8 cellular contexts compared by ENCODE assay signal in the genomic region with DNA sequence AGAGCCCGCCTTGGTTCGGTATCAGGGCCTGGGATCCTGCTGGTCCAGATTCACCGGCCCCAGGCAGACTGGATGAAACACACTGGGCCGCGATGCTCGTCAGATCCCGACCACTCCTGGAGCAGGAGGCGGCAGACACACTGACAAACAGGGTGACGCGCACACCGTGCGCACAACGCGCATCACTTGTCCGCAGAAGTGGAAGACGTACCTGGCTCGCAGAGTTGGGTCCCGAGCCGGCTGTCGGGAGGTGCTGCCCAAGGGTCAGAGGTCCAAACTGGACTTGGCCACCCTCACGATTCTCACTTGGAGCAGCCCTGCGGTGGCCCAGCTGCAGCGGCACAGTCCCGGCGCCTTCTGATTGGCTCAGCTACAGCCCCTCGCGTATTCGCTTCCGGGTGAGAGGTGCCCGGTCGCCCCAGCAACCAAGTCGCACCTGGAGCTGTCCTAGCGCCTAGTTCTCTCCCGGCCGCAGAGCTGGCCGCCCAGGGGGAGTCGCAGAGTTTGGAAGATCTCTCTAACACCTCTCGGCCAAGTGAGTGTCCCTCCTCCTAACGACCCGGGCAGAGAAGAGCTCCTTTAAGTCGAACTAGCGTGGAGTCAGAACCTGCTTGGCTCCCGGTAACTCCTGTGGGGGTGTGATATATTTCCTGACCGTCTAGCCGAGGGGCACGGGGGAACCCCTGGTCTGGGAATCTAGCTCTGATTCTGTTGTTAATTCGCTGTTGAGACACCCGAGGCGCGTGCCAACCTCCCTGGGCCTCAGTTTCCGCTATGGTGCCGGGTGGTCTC. TPM values are rescaled to one million over a fixed set of nuclear protein-coding genes. Genes with fewer than 3 reads are reported as not detected.
A peak's percentile ranks its signal among the peaks of the same experiment; 100 is the strongest.
DNase-seq lines count a peak whose midpoint lies in the region; ATAC-seq, FAIRE-seq and TF ChIP-seq lines count a peak whose summit lies in the region.

Gene DHX57, minus strand, starts transcription at position 359 of the 792 bp plus-strand sequence. CDS start 7,529 bp downstream, outside the sequence.
Gene MORN2, plus strand, starts transcription at position 401 of the 792 bp plus-strand sequence.

- H3K27ac ChIP-seq in pancreas (peak within 1 kb of the TSS; percentile 22 to 48 (median 30)), thymus (ENCODE audit: low read depth) (no peak within 1 kb of the TSS)

- DNase-seq in GM10266 (ENCODE audit: extremely low spot score) (peak; percentile 87), NAMALWA (ENCODE audit: low spot score) (peak; percentile 83), Right ventricle myocardium superior (peak; percentile 93), pancreas (peak; percentile 85 to 96 (median 89))
- peak; percentile 81 to 85 for DNase-seq in activated naive CD4-positive, alpha-beta T cell treated with anti-CD3 and anti-CD28 coated beads, Interleukin-2, amount 50 U/mL, for 72 hours (ENCODE audit: low spot score in 2 of 2)

- intact Hi-C loops in Right ventricle myocardium superior (cut with DNase I): no loop called here
- intact Hi-C loops in pancreas (cut with DNase I): no loop called here

- FAIRE-seq in pancreas (lab: Jason Lieb, UNC): no peak

- no peak for TF ChIP-seq CTCF in GM10266 (IDR thresholded peaks at IDR 0.05; ENCODE audit: control insufficient read depth, insufficient read depth, low read depth, missing control alignments)
- no peak for TF ChIP-seq CTCF in pancreas (IDR thresholded peaks at IDR 0.05)

- 0 to 1% methylated on average over 52 of the region's 52 CpGs for WGBS in pancreas, 2 donors
- 1% methylated on average over 52 of the region's 52 CpGs for WGBS in thymus

- no peaks in the 10 kb centered on the region for H3K9me3 ChIP-seq in pancreas
- no peaks in the 10 kb centered on the region for H3K9me3 ChIP-seq in thymus (ENCODE audit: control insufficient read depth)

- H3K36me3 ChIP-seq in pancreas (no peaks in the 10 kb centered on the region), thymus (ENCODE audit: control insufficient read depth, insufficient read depth) (no peaks in the 10 kb centered on the region)

- H3K36me3 Mint-ChIP-seq in activated naive CD4-positive, alpha-beta T cell treated with anti-CD3 and anti-CD28 coated beads, Interleukin-2, amount 50 U/mL, for 72 hours: peaks cover 10 to 25% of the 10 kb centered on the region in 2 donors

- H3K4me1 ChIP-seq in pancreas: peaks cover 0 to 6% (median 3%) of the 10 kb centered on the region in 3 donors
- H3K4me1 ChIP-seq in thymus (ENCODE audit: control insufficient read depth, insufficient read depth, low read length): peaks cover 12% of the 10 kb centered on the region

- H3K4me3 ChIP-seq in pancreas: peak within 1 kb of the TSS; percentile 53 to 88 (median 82)
- peak within 1 kb of the TSS; percentile 64 for H3K4me3 ChIP-seq in thymus (ENCODE audit: low read length)

- peak; percentile 100 for ATAC-seq in HG02571 (IDR thresholded peaks at IDR 0.05; ENCODE audit: unreplicated experiment)
- ATAC-seq in SK-N-SH treated with all-trans-retinoic acid at 6 μM for 48 hours: peak; percentile 99
- peak; percentile 99 for ATAC-seq in activated naive CD4-positive, alpha-beta T cell treated with anti-CD3 and anti-CD28 coated beads, Interleukin-2, amount 50 U/mL, for 72 hours
- peak; percentile 100 for ATAC-seq in Right ventricle myocardium superior (ENCODE audit: poor library complexity)
- peak; percentile 100 for ATAC-seq in pancreas

- peaks cover 8 to 11% of the 10 kb centered on the region in 2 donors for H3K9me3 Mint-ChIP-seq in activated naive CD4-positive, alpha-beta T cell treated with anti-CD3 and anti-CD28 coated beads, Interleukin-2, amount 50 U/mL, for 72 hours

- H3K27me3 ChIP-seq in pancreas (no peaks in the 10 kb centered on the region), thymus (ENCODE audit: control insufficient read depth, insufficient read depth) (no peaks in the 10 kb centered on the region)

- H3K27ac Mint-ChIP-seq in activated naive CD4-positive, alpha-beta T cell treated with anti-CD3 and anti-CD28 coated beads, Interleukin-2, amount 50 U/mL, for 72 hours: peak within 1 kb of the TSS; percentile 94 to 95

TF ChIP-seq in SK-N-SH treated with all-trans-retinoic acid at 6 μM for 48 hours, 23 proteins besides CTCF, POLR2A, EP300 and RAD21 (continues in another document):
- TF ChIP-seq ESRRG (CRISPR knock-in tag; IDR thresholded peaks at IDR 0.05): no peak
- TF ChIP-seq ZC3H10 (CRISPR knock-in tag; IDR thresholded peaks at IDR 0.05): no peak
- no peak for TF ChIP-seq ARNTL (CRISPR knock-in tag; IDR thresholded peaks at IDR 0.05; ENCODE audit: borderline replicate concordance, low read depth)
- no peak for TF ChIP-seq SNAI2 (CRISPR knock-in tag; IDR thresholded peaks at IDR 0.05)
- TF ChIP-seq, protein P1, sequence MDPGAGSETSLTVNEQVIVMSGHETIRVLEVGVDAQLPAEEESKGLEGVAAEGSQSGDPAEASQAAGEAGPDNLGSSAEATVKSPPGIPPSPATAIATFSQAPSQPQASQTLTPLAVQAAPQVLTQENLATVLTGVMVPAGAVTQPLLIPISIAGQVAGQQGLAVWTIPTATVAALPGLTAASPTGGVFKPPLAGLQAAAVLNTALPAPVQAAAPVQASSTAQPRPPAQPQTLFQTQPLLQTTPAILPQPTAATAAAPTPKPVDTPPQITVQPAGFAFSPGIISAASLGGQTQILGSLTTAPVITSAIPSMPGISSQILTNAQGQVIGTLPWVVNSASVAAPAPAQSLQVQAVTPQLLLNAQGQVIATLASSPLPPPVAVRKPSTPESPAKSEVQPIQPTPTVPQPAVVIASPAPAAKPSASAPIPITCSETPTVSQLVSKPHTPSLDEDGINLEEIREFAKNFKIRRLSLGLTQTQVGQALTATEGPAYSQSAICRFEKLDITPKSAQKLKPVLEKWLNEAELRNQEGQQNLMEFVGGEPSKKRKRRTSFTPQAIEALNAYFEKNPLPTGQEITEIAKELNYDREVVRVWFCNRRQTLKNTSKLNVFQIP (CRISPR knock-in tag; IDR thresholded peaks at IDR 0.05; ENCODE audit: borderline replicate concordance, low read depth): no peak
- no peak for TF ChIP-seq ZNF565 (CRISPR knock-in tag; conservative IDR thresholded peaks at IDR 0.05; ENCODE audit: low read depth)
- TF ChIP-seq, protein P2, sequence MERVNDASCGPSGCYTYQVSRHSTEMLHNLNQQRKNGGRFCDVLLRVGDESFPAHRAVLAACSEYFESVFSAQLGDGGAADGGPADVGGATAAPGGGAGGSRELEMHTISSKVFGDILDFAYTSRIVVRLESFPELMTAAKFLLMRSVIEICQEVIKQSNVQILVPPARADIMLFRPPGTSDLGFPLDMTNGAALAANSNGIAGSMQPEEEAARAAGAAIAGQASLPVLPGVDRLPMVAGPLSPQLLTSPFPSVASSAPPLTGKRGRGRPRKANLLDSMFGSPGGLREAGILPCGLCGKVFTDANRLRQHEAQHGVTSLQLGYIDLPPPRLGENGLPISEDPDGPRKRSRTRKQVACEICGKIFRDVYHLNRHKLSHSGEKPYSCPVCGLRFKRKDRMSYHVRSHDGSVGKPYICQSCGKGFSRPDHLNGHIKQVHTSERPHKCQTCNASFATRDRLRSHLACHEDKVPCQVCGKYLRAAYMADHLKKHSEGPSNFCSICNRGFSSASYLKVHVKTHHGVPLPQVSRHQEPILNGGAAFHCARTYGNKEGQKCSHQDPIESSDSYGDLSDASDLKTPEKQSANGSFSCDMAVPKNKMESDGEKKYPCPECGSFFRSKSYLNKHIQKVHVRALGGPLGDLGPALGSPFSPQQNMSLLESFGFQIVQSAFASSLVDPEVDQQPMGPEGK (CRISPR knock-in tag; IDR thresholded peaks at IDR 0.05; ENCODE audit: borderline replicate concordance): no peak
- TF ChIP-seq CSDC2 (CRISPR knock-in tag; IDR thresholded peaks at IDR 0.05): no peak
- TF ChIP-seq, protein P3, sequence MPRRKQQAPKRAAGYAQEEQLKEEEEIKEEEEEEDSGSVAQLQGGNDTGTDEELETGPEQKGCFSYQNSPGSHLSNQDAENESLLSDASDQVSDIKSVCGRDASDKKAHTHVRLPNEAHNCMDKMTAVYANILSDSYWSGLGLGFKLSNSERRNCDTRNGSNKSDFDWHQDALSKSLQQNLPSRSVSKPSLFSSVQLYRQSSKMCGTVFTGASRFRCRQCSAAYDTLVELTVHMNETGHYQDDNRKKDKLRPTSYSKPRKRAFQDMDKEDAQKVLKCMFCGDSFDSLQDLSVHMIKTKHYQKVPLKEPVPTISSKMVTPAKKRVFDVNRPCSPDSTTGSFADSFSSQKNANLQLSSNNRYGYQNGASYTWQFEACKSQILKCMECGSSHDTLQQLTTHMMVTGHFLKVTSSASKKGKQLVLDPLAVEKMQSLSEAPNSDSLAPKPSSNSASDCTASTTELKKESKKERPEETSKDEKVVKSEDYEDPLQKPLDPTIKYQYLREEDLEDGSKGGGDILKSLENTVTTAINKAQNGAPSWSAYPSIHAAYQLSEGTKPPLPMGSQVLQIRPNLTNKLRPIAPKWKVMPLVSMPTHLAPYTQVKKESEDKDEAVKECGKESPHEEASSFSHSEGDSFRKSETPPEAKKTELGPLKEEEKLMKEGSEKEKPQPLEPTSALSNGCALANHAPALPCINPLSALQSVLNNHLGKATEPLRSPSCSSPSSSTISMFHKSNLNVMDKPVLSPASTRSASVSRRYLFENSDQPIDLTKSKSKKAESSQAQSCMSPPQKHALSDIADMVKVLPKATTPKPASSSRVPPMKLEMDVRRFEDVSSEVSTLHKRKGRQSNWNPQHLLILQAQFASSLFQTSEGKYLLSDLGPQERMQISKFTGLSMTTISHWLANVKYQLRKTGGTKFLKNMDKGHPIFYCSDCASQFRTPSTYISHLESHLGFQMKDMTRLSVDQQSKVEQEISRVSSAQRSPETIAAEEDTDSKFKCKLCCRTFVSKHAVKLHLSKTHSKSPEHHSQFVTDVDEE (CRISPR knock-in tag; IDR thresholded peaks at IDR 0.05): peak; percentile 54; the same call in 1 of the 2 replicates
- no peak for TF ChIP-seq TOX (CRISPR knock-in tag; IDR thresholded peaks at IDR 0.05; ENCODE audit: borderline replicate concordance)

RNA-seq across cellular contexts. Expression of gene DHX57, which starts in this region (rescaled TPM):
- 10 to 100 TPM; 14.4 to 14.8 TPM for total RNA-seq in activated naive CD4-positive, alpha-beta T cell treated with anti-CD3 and anti-CD28 coated beads, Interleukin-2, amount 50 U/mL, for 72 hours
- 12.6 TPM for total RNA-seq in Right ventricle myocardium superior
- total RNA-seq in pancreas: 10 to 100 TPM in 2 of 6 donors, 1 to 10 TPM in 4; 7.4 to 12.1 (median 9.1) TPM
- polyA plus RNA-seq in pancreas: 10 to 100 TPM in 1 of 2 donors, 1 to 10 TPM in 1; 6.0 to 11.7 TPM
- 14.0 TPM for polyA plus RNA-seq in thymus

RNA-seq across cellular contexts. Expression of gene MORN2, which starts in this region (rescaled TPM):
- 1 to 10 TPM; 3.8 to 7.6 TPM for total RNA-seq in activated naive CD4-positive, alpha-beta T cell treated with anti-CD3 and anti-CD28 coated beads, Interleukin-2, amount 50 U/mL, for 72 hours
- 20.2 TPM for total RNA-seq in Right ventricle myocardium superior
- total RNA-seq in pancreas: 10 to 100 TPM in 1 of 6 donors, 1 to 10 TPM in 5; 5.5 to 10.9 (median 7.1) TPM
- 10 to 100 TPM; 22.2 to 30.6 TPM for polyA plus RNA-seq in pancreas
- 26.8 TPM for polyA plus RNA-seq in thymus
